Comparison of ENCODE assay signal across 18 cellular contexts in the genomic region with DNA sequence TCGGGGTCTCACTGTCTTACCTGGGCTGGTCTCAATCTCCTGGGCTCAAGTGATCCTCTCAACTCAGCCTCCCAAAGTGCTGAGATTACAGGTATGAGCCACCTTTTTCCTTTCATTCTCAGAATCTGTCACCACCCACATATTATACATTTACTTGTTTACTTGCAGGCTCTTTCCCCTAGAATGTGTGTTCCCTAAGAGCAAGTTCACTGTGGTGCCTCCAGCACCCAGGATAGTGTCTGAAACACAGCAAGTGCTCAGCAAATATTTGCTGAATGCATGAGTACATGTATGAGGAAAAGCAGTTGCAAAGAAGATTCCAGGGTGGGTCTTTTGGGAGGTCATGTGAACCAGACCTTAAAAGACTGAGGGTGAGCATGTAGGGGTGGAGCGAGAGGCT.
A peak's percentile ranks its signal among the peaks of the same experiment; 100 is the strongest.
DNase-seq lines count a peak whose midpoint lies in the region; ATAC-seq and TF ChIP-seq lines count a peak whose summit lies in the region.
"Had no signal": no experiment of that assay in that cellular context is flagged by ENCODE, and none has a peak within 500 bp of the region (broad histone marks: within the 10 kb centered on the region; RNA-seq: fewer than 3 reads in every experiment).

No MANE protein-coding gene starts in this region.

- peak overlapping the region; percentile 39 to 69 for H3K4me3 Mint-ChIP-seq in activated T-cell treated with anti-CD3 and anti-CD28 coated beads, Interleukin-2, amount 50 U/mL, for 72 hours
- H3K4me3 Mint-ChIP-seq in activated T-cell treated with anti-CD3 and anti-CD28 coated beads, Interleukin-2, amount 50 U/mL, for 24 hours, result no peak overlapping the region
- no peak overlapping the region for H3K4me3 Mint-ChIP-seq in activated T-helper 1 cell treated with anti-CD3 and anti-CD28 coated beads, Interleukin-12 subunit alpha, Interleukin-12 subunit beta, Interleukin-2, Interleukin-4 antibody, amounts not matched to agents 30 ng/mL and 10 ng/mL and 1 ng/mL, durations not matched to agents 14 hours and 24 hours and 36 hours
- H3K4me3 Mint-ChIP-seq in stimulated activated naive CD8-positive, alpha-beta T cell treated with anti-CD3 and anti-CD28 coated beads, Interleukin-15, amount 100 ng/mL, for 72 hours, result peak overlapping the region in 1 of 2 donors; percentile 4
- H3K4me3 Mint-ChIP-seq: activated naive CD4-positive, alpha-beta T cell treated with anti-CD3 and anti-CD28 coated beads for 36 hours had no signal

- H3K27me3 ChIP-seq in foreskin keratinocyte (peaks cover 6% of the 10 kb centered on the region), adrenal gland (no peaks in the 10 kb centered on the region)
- H3K27me3 ChIP-seq: body of pancreas, hepatocyte had no signal

- WGBS in adrenal gland, 4 donors, result 86 to 93% (median 89%) methylated on average over 2 of the region's 2 CpGs

- H3K27ac ChIP-seq in foreskin keratinocyte, result no peak overlapping the region
- H3K27ac ChIP-seq in adrenal gland, result no peak overlapping the region
- H3K27ac ChIP-seq: body of pancreas, coronary artery, GM23248, hepatocyte, parathyroid adenoma, WERI-Rb-1 had no signal

- H3K36me3 ChIP-seq in adrenal gland (replicated peaks in 1 of 2), result no peaks in the 10 kb centered on the region
- H3K36me3 ChIP-seq: WERI-Rb-1 had no signal

- TF ChIP-seq CTCF in foreskin keratinocyte (conservative IDR thresholded peaks at IDR 0.05) (no peak), adrenal gland (IDR thresholded peaks at IDR 0.05) (no peak)

- no peak overlapping the region for H3K4me3 ChIP-seq in adrenal gland
- H3K4me3 ChIP-seq: body of pancreas, coronary artery, GM23248, hepatocyte had no signal

- no peaks in the 10 kb centered on the region for H3K36me3 Mint-ChIP-seq in activated T-cell treated with anti-CD3 and anti-CD28 coated beads, Interleukin-2, amount 50 U/mL, for 72 hours (ENCODE audit: insufficient read depth in 2 of 2)
- no peaks in the 10 kb centered on the region for H3K36me3 Mint-ChIP-seq in activated T-cell treated with anti-CD3 and anti-CD28 coated beads, Interleukin-2, amount 50 U/mL, for 24 hours (ENCODE audit: low read depth)
- H3K36me3 Mint-ChIP-seq in activated T-helper 1 cell treated with anti-CD3 and anti-CD28 coated beads, Interleukin-12 subunit alpha, Interleukin-12 subunit beta, Interleukin-2, Interleukin-4 antibody, amounts not matched to agents 30 ng/mL and 10 ng/mL and 1 ng/mL, durations not matched to agents 14 hours and 24 hours and 36 hours (ENCODE audit: low read depth), result no peaks in the 10 kb centered on the region

- TF ChIP-seq POLR2A in adrenal gland (IDR thresholded peaks at IDR 0.05), result no peak

- H3K27me3 Mint-ChIP-seq in activated T-cell treated with anti-CD3 and anti-CD28 coated beads, Interleukin-2, amount 50 U/mL, for 72 hours (ENCODE audit: low read depth), result no peaks in the 10 kb centered on the region
- H3K27me3 Mint-ChIP-seq in activated T-cell treated with anti-CD3 and anti-CD28 coated beads, Interleukin-2, amount 50 U/mL, for 24 hours, result no peaks in the 10 kb centered on the region
- no peaks in the 10 kb centered on the region for H3K27me3 Mint-ChIP-seq in activated T-helper 1 cell treated with anti-CD3 and anti-CD28 coated beads, Interleukin-12 subunit alpha, Interleukin-12 subunit beta, Interleukin-2, Interleukin-4 antibody, amounts not matched to agents 30 ng/mL and 10 ng/mL and 1 ng/mL, durations not matched to agents 14 hours and 24 hours and 36 hours (ENCODE audit: insufficient read depth)
- H3K27me3 Mint-ChIP-seq in stimulated activated naive CD8-positive, alpha-beta T cell treated with anti-CD3 and anti-CD28 coated beads, Interleukin-15, amount 100 ng/mL, for 72 hours, result no peaks in the 10 kb centered on the region
- H3K27me3 Mint-ChIP-seq: naive thymus-derived CD4-positive, alpha-beta T cell had no signal

- no peaks in the 10 kb centered on the region for H3K9me3 Mint-ChIP-seq in activated T-cell treated with anti-CD3 and anti-CD28 coated beads, Interleukin-2, amount 50 U/mL, for 72 hours
- H3K9me3 Mint-ChIP-seq in activated T-cell treated with anti-CD3 and anti-CD28 coated beads, Interleukin-2, amount 50 U/mL, for 24 hours, result no peaks in the 10 kb centered on the region
- H3K9me3 Mint-ChIP-seq in activated T-helper 1 cell treated with anti-CD3 and anti-CD28 coated beads, Interleukin-12 subunit alpha, Interleukin-12 subunit beta, Interleukin-2, Interleukin-4 antibody, amounts not matched to agents 30 ng/mL and 10 ng/mL and 1 ng/mL, durations not matched to agents 14 hours and 24 hours and 36 hours, result no peaks in the 10 kb centered on the region
- H3K9me3 Mint-ChIP-seq in stimulated activated naive CD8-positive, alpha-beta T cell treated with anti-CD3 and anti-CD28 coated beads, Interleukin-15, amount 100 ng/mL, for 72 hours, result no peaks in the 10 kb centered on the region
- H3K9me3 Mint-ChIP-seq: activated naive CD4-positive, alpha-beta T cell treated with anti-CD3 and anti-CD28 coated beads for 36 hours; naive thymus-derived CD4-positive, alpha-beta T cell had no signal

- no peaks in the 10 kb centered on the region for H3K9me3 ChIP-seq in adrenal gland (replicated peaks in 1 of 3)
- H3K9me3 ChIP-seq: body of pancreas had no signal

- no peak for DNase-seq in activated T-cell treated with anti-CD3 and anti-CD28 coated beads, Interleukin-2, amount 50 U/mL, for 72 hours
- DNase-seq in activated T-cell treated with anti-CD3 and anti-CD28 coated beads, Interleukin-2, amount 50 U/mL, for 24 hours, result no peak
- no peak for DNase-seq in activated T-helper 1 cell treated with anti-CD3 and anti-CD28 coated beads, Interleukin-12 subunit alpha, Interleukin-12 subunit beta, Interleukin-2, Interleukin-4 antibody, amounts not matched to agents 30 ng/mL and 10 ng/mL and 1 ng/mL, durations not matched to agents 14 hours and 24 hours and 36 hours (ENCODE audit: low spot score)
- DNase-seq in stimulated activated naive CD8-positive, alpha-beta T cell treated with anti-CD3 and anti-CD28 coated beads, Interleukin-15, amount 100 ng/mL, for 72 hours, result no peak
- DNase-seq in foreskin keratinocyte (no peak), adrenal gland (no peak), A172 (ENCODE audit: low spot score) (no peak)
- DNase-seq: body of pancreas, GM23248, NCI-H2029, NCI-H446 treated with DMSO at 0.1 percent for 48 hours, WERI-Rb-1 had no signal

- intact Hi-C loops in activated T-helper 1 cell treated with anti-CD3 and anti-CD28 coated beads, Interleukin-12 subunit alpha, Interleukin-12 subunit beta, Interleukin-2, Interleukin-4 antibody, amounts not matched to agents 30 ng/mL and 10 ng/mL and 1 ng/mL, durations not matched to agents 14 hours and 24 hours and 36 hours (cut with micrococcal nuclease), result loop anchor here (1.0 to 5.0 kb wide), 8 partner anchors 8 to 363 kb away; no protein-coding TSS in a partner anchor
- intact Hi-C loops in adrenal gland (cut with DNase I), result no loop called here

- peaks cover 21% of the 10 kb centered on the region for H3K4me1 Mint-ChIP-seq in activated T-cell treated with anti-CD3 and anti-CD28 coated beads, Interleukin-2, amount 50 U/mL, for 72 hours (ENCODE audit: low read depth)
- H3K4me1 Mint-ChIP-seq in activated T-cell treated with anti-CD3 and anti-CD28 coated beads, Interleukin-2, amount 50 U/mL, for 24 hours (ENCODE audit: low read depth), result peaks cover 10% of the 10 kb centered on the region
- peaks cover 21% of the 10 kb centered on the region for H3K4me1 Mint-ChIP-seq in activated T-helper 1 cell treated with anti-CD3 and anti-CD28 coated beads, Interleukin-12 subunit alpha, Interleukin-12 subunit beta, Interleukin-2, Interleukin-4 antibody, amounts not matched to agents 30 ng/mL and 10 ng/mL and 1 ng/mL, durations not matched to agents 14 hours and 24 hours and 36 hours (ENCODE audit: low read depth)
- H3K4me1 Mint-ChIP-seq in stimulated activated naive CD8-positive, alpha-beta T cell treated with anti-CD3 and anti-CD28 coated beads, Interleukin-15, amount 100 ng/mL, for 72 hours, result peaks cover 22% of the 10 kb centered on the region

- ATAC-seq in activated T-cell treated with anti-CD3 and anti-CD28 coated beads, Interleukin-2, amount 50 U/mL, for 72 hours (replicated peaks in 1 of 2), result peak; percentile 52 to 60
- ATAC-seq in HG02678 (IDR thresholded peaks at IDR 0.05; ENCODE audit: unreplicated experiment), result peak; percentile 15
- ATAC-seq in stimulated activated naive CD8-positive, alpha-beta T cell treated with anti-CD3 and anti-CD28 coated beads, Interleukin-15, amount 100 ng/mL, for 72 hours, result peak; percentile 27
- ATAC-seq in foreskin keratinocyte, result no peak
- ATAC-seq: body of pancreas; naive thymus-derived CD4-positive, alpha-beta T cell had no signal

- H3K4me1 ChIP-seq in foreskin keratinocyte (no peaks in the 10 kb centered on the region), adrenal gland (replicated peaks in 1 of 2) (no peaks in the 10 kb centered on the region)
- H3K4me1 ChIP-seq: body of pancreas, parathyroid adenoma had no signal

- H3K27ac Mint-ChIP-seq in activated T-cell treated with anti-CD3 and anti-CD28 coated beads, Interleukin-2, amount 50 U/mL, for 72 hours, result peak overlapping the region; percentile 20
- no peak overlapping the region for H3K27ac Mint-ChIP-seq in activated T-cell treated with anti-CD3 and anti-CD28 coated beads, Interleukin-2, amount 50 U/mL, for 24 hours
- H3K27ac Mint-ChIP-seq in activated T-helper 1 cell treated with anti-CD3 and anti-CD28 coated beads, Interleukin-12 subunit alpha, Interleukin-12 subunit beta, Interleukin-2, Interleukin-4 antibody, amounts not matched to agents 30 ng/mL and 10 ng/mL and 1 ng/mL, durations not matched to agents 14 hours and 24 hours and 36 hours, result peak overlapping the region; percentile 30
- H3K27ac Mint-ChIP-seq in stimulated activated naive CD8-positive, alpha-beta T cell treated with anti-CD3 and anti-CD28 coated beads, Interleukin-15, amount 100 ng/mL, for 72 hours, result no peak overlapping the region
- H3K27ac Mint-ChIP-seq: activated naive CD4-positive, alpha-beta T cell treated with anti-CD3 and anti-CD28 coated beads for 36 hours had no signal

Comparison
In these comparisons a context has a peak if more than half of its experiments do, and no peak if none do; other contexts are left out.
1. H3K27ac Mint-ChIP-seq: peak in activated T-cell treated with anti-CD3 and anti-CD28 coated beads, Interleukin-2, amount 50 U/mL, for 72 hours (single experiment) and activated T-helper 1 cell treated with anti-CD3 and anti-CD28 coated beads, Interleukin-12 subunit alpha, Interleukin-12 subunit beta, Interleukin-2, Interleukin-4 antibody, amounts not matched to agents 30 ng/mL and 10 ng/mL and 1 ng/mL, durations not matched to agents 14 hours and 24 hours and 36 hours (single experiment); none in activated T-cell treated with anti-CD3 and anti-CD28 coated beads, Interleukin-2, amount 50 U/mL, for 24 hours (single experiment) and stimulated activated naive CD8-positive, alpha-beta T cell treated with anti-CD3 and anti-CD28 coated beads, Interleukin-15, amount 100 ng/mL, for 72 hours (0 of 2).
2. H3K4me3 Mint-ChIP-seq: peak in activated T-cell treated with anti-CD3 and anti-CD28 coated beads, Interleukin-2, amount 50 U/mL, for 72 hours (2 of 2); none in activated T-cell treated with anti-CD3 and anti-CD28 coated beads, Interleukin-2, amount 50 U/mL, for 24 hours (single experiment) and activated T-helper 1 cell treated with anti-CD3 and anti-CD28 coated beads, Interleukin-12 subunit alpha, Interleukin-12 subunit beta, Interleukin-2, Interleukin-4 antibody, amounts not matched to agents 30 ng/mL and 10 ng/mL and 1 ng/mL, durations not matched to agents 14 hours and 24 hours and 36 hours (single experiment).